8 cellular contexts compared by ENCODE assay signal in the genomic region with DNA sequence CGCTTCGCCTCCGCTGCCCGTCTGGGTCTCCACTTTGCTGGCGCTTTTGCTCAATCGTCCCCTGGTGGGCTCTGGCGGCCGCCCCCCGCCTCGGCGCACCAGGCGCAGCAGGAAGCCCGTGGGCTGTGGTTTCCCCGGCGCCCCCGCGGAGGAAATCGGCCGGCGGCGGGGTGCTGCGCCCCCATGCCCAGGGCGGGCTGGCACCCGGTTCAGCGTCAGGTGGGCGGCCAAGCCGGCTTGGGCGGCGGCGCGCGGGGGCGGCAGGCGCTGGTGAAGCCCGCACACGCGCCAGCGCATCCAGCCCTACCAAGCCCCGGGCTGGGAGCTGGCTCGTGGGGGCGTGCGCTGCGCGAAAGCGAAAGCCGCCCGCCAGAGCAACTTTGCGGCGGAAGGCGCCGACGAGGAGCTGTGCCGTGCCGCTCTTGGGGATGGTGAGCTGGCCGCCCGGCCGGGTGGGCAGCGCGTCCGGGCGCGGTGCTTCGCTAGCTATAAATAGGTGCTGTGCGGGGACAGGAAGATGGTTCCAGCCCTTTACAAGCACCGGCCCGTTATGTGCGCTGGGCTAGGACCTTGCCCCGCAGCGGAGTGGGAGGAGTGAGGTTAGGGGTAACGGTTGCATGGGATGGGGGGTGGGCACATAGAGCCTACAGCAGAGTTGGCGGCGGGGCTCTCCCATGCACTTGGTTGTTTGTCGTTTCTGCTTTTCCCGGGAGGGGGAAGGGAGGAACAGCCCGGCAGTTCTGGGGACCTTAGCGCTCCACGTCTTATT. TPM values are rescaled to one million over a fixed set of nuclear protein-coding genes. Genes with fewer than 3 reads are reported as not detected.
A peak's percentile ranks its signal among the peaks of the same experiment; 100 is the strongest.
DNase-seq lines count a peak whose midpoint lies in the region; ATAC-seq and TF ChIP-seq lines count a peak whose summit lies in the region.

No MANE protein-coding gene starts in this region.

- DNase-seq in Calu3 = peak; percentile 29
- DNase-seq in NB4 (ENCODE audit: low read depth) = peak; percentile 91
- DNase-seq in activated CD8-positive, alpha-beta memory T cell treated with anti-CD3 and anti-CD28 coated beads, Interleukin-2, amount 50 U/mL, for 48 hours = peak; percentile 86
- DNase-seq in epithelial cell of proximal tubule (ENCODE audit: low read depth) = no peak
- DNase-seq in natural killer cell = peak; percentile 61
- no peak for DNase-seq in occipital lobe (lab: John Stamatoyannopoulos, UW)

- H3K27me3 Mint-ChIP-seq in Calu3 (ENCODE audit: unreplicated experiment) (no peaks in the 10 kb centered on the region), natural killer cell (ENCODE audit: low read depth in 2 of 2) (no peaks in the 10 kb centered on the region)

- H3K4me1 Mint-ChIP-seq in Calu3 (ENCODE audit: low read depth, unreplicated experiment) = peaks cover 9% of the 10 kb centered on the region
- peaks cover 72 to 78% of the 10 kb centered on the region in 2 donors for H3K4me1 Mint-ChIP-seq in natural killer cell

- peak overlapping the region; percentile 67 for H3K27ac ChIP-seq in stomach smooth muscle (ENCODE audit: low read length)

- H3K9ac ChIP-seq in stomach smooth muscle (ENCODE audit: low read length in 2 of 2) = peak overlapping the region; percentile 62 to 72

- no peaks in the 10 kb centered on the region for H3K27me3 ChIP-seq in stomach smooth muscle (ENCODE audit: control insufficient read depth in 1 of 2, insufficient read depth in 2 of 2, low read length in 2 of 2)

- no TSS peak for BruUV-seq in Calu3 (replicated peaks; lab: Mats Ljungman, UMichigan)

- peak overlapping the region; percentile 73 for H3K4me3 ChIP-seq in NB4 (ENCODE audit: low read depth, low read length)
- H3K4me3 ChIP-seq in epithelial cell of proximal tubule (ENCODE audit: low read depth, low read length) = peak overlapping the region; percentile 62
- peak overlapping the region; percentile 90 to 95 for H3K4me3 ChIP-seq in stomach smooth muscle (ENCODE audit: low read length in 2 of 2)

- peaks cover 2 to 3% of the 10 kb centered on the region in 2 donors for H3K36me3 ChIP-seq in stomach smooth muscle (ENCODE audit: control insufficient read depth in 2 of 2, insufficient read depth in 2 of 2, low read length in 2 of 2)

- CTCF ChIA-PET in Calu3 (lab: Charles Lee) = interaction anchor here (0.6 to 3.5 kb wide), 7 partner anchors 9 to 134 kb away, joined by 3 to 15 read pairs (median 6); no protein-coding TSS in a partner anchor

- H3K4me3 Mint-ChIP-seq in Calu3 (ENCODE audit: low read depth, unreplicated experiment) = peak overlapping the region; percentile 84
- H3K4me3 Mint-ChIP-seq in natural killer cell = peak overlapping the region; percentile 94

- TF ChIP-seq CTCF in Calu3 (IDR thresholded peaks at IDR 0.05; ENCODE audit: unreplicated experiment) (no peak), NB4 (IDR thresholded peaks at IDR 0.05; ENCODE audit: low read depth, low read length) (no peak), epithelial cell of proximal tubule (conservative IDR thresholded peaks at IDR 0.05; ENCODE audit: low read depth, low read length) (no peak), natural killer cell (IDR thresholded peaks at IDR 0.05) (no peak)

- no peak for TF ChIP-seq POLR2A in NB4 (IDR thresholded peaks at IDR 0.05; ENCODE audit: extremely low read depth, insufficient read length)

- intact Hi-C loops in Calu3 (cut with micrococcal nuclease; ENCODE audit: unreplicated experiment) = no loop called here
- intact Hi-C loops in natural killer cell (cut with micrococcal nuclease) = loop anchor here (10.0 kb wide), 1 partner anchor 142 kb away; the partner anchor contains the start of gene CABIN1

- H3K4me1 ChIP-seq in stomach smooth muscle (ENCODE audit: control insufficient read depth, insufficient read depth, low read length) = peaks cover 74% of the 10 kb centered on the region

- H3K36me3 Mint-ChIP-seq in Calu3 (ENCODE audit: insufficient read depth, unreplicated experiment) (peaks cover 14% of the 10 kb centered on the region), natural killer cell (no peaks in the 10 kb centered on the region)

- peak; percentile 28 for ATAC-seq in GM21717 (IDR thresholded peaks at IDR 0.05; ENCODE audit: unreplicated experiment)
- peak; percentile 64 to 78 (median 65) for ATAC-seq in natural killer cell

- H3K27ac Mint-ChIP-seq in Calu3 (ENCODE audit: unreplicated experiment) (no peak overlapping the region), natural killer cell (peak overlapping the region; percentile 85 to 88)

- H3K9me3 ChIP-seq in stomach smooth muscle (ENCODE audit: control insufficient read depth in 2 of 2, low read length in 2 of 2) = no peaks in the 10 kb centered on the region

- H3K9me3 Mint-ChIP-seq in Calu3 (ENCODE audit: low read depth, unreplicated experiment) (no peaks in the 10 kb centered on the region), natural killer cell (no peaks in the 10 kb centered on the region)

RNA-seq across cellular contexts. Expression of gene SUSD2, which starts 25.0 kb away (rescaled TPM):
- total RNA-seq in Calu3 (2022) = 2.5 and 3.1 TPM in 2 replicates
- total RNA-seq in epithelial cell of proximal tubule = 0.06 and 0.07 TPM in 2 replicates
- total RNA-seq in natural killer cell = 1 to 10 TPM in 2 of 3 donors, under 1 TPM in 1; 0.75 to 1.7 (median 1.5) TPM
- not detected for total RNA-seq in occipital lobe

Comparison
In these comparisons a context has a peak if more than half of its experiments do, and no peak if none do; other contexts are left out.
1. DNase-seq: peak in Calu3 (single experiment), NB4 (single experiment), activated CD8-positive, alpha-beta memory T cell treated with anti-CD3 and anti-CD28 coated beads, Interleukin-2, amount 50 U/mL, for 48 hours (single experiment) and natural killer cell (single experiment); none in epithelial cell of proximal tubule (single experiment) and occipital lobe (single experiment).
2. Peak in every context shown above with its lines, with median percentiles within 50 percentile points of each other: H3K4me3 ChIP-seq.